ENCODE assay signal across 1 cellular context in the genomic region with DNA sequence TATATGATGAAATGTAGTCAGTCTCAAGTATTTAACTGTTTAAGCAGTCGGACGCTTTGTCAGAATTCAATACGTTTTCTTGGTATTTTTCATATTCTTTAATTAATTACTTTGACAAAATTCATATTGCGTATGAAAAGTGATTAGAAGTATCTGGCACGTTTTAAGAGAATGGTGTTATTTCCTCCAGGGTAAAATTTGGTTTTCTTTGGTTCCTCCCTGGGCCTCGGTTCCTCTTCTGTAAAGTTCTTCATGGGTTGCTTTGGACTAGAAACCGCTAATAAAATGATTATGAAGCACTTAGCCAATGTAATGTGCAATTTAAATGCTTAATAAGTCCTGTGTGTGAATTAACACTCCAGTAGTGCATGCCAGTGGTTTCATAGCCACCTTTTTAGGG.
TF ChIP-seq lines count a peak whose summit lies in the region.

No MANE protein-coding gene starts in this region.

TF ChIP-seq in A549, 52 proteins besides CTCF, POLR2A, EP300 and RAD21 (continued from another document):
- TF ChIP-seq, protein P1, sequence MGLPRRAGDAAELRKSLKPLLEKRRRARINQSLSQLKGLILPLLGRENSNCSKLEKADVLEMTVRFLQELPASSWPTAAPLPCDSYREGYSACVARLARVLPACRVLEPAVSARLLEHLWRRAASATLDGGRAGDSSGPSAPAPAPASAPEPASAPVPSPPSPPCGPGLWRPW (IDR thresholded peaks at IDR 0.05), result no peak
- no peak for TF ChIP-seq HDAC2 (IDR thresholded peaks at IDR 0.05)
- TF ChIP-seq FOSB (CRISPR knock-in tag; IDR thresholded peaks at IDR 0.05), result no peak
- TF ChIP-seq EHMT2 (IDR thresholded peaks at IDR 0.05; ENCODE audit: low read depth), result no peak
- TF ChIP-seq, protein P2, sequence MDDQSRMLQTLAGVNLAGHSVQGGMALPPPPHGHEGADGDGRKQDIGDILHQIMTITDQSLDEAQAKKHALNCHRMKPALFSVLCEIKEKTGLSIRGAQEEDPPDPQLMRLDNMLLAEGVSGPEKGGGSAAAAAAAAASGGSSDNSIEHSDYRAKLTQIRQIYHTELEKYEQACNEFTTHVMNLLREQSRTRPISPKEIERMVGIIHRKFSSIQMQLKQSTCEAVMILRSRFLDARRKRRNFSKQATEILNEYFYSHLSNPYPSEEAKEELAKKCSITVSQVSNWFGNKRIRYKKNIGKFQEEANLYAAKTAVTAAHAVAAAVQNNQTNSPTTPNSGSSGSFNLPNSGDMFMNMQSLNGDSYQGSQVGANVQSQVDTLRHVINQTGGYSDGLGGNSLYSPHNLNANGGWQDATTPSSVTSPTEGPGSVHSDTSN (IDR thresholded peaks at IDR 0.05), result no peak
- TF ChIP-seq KDM5A (IDR thresholded peaks at IDR 0.05), result no peak
- TF ChIP-seq GATA3 (IDR thresholded peaks at IDR 0.05; ENCODE audit: borderline replicate concordance), result no peak
